ENCODE assay signal across 13 cellular contexts in the genomic region with DNA sequence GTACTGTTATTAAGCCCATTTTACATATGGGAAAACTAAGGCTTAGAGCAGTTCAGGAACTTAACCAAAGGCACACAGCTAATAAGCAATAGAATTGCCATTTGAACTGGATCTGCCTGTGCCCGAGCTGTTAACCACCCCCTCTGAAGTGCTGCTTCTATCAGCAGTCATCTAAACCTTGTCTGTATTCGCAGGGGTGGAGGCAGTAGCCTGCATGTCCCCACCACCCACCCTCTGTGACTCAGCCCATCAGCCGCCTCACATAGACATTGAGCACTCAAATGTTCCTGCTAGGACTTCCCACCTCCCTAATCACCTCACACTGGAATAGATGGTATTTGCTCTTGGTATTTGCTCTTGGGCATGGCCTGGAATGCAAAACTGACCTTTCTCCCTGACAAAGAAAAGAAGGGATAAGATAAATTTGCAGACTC. TPM values are rescaled to one million over a fixed set of nuclear protein-coding genes. Genes with fewer than 3 reads are reported as not detected.
DNase-seq lines count a peak whose midpoint lies in the region; ATAC-seq, FAIRE-seq and TF ChIP-seq lines count a peak whose summit lies in the region.
"Had no signal": no experiment of that assay in that cellular context is flagged by ENCODE, and none has a peak within 500 bp of the region (broad histone marks: within the 10 kb centered on the region; RNA-seq: fewer than 3 reads in every experiment).

No MANE protein-coding gene starts in this region.

- peaks cover 2% of the 10 kb centered on the region for H3K9me1 ChIP-seq in keratinocyte (ENCODE audit: control insufficient read depth, extremely low read depth, insufficient read depth, low read length)

- no peaks in the 10 kb centered on the region for H3K9me3 ChIP-seq in breast epithelium
- no peaks in the 10 kb centered on the region for H3K9me3 ChIP-seq in keratinocyte (ENCODE audit: control insufficient read depth, low read depth, low read length)
- no peaks in the 10 kb centered on the region for H3K9me3 ChIP-seq in transverse colon
- H3K9me3 ChIP-seq: ascending aorta had no signal

- H3K36me3 Mint-ChIP-seq in MCF 10A (ENCODE audit: insufficient read depth, unreplicated experiment) (no peaks in the 10 kb centered on the region), type B pancreatic cell (peaks cover 13% of the 10 kb centered on the region)
- H3K36me3 Mint-ChIP-seq: naive thymus-derived CD8-positive, alpha-beta T cell had no signal

- H3K9me3 Mint-ChIP-seq in MCF 10A (ENCODE audit: unreplicated experiment) (no peaks in the 10 kb centered on the region), type B pancreatic cell (no peaks in the 10 kb centered on the region)
- H3K9me3 Mint-ChIP-seq: naive thymus-derived CD8-positive, alpha-beta T cell had no signal

- H3K4me3 ChIP-seq in breast epithelium: no peak overlapping the region
- H3K4me3 ChIP-seq in brain microvascular endothelial cell (ENCODE audit: low read depth, low read length): no peak overlapping the region
- H3K4me3 ChIP-seq in keratinocyte (ENCODE audit: control insufficient read depth in 2 of 3, extremely low read depth in 1 of 3, insufficient read depth in 2 of 3, low read depth in 1 of 3, low read length in 3 of 3): peak overlapping the region in 1 of 3 experiments; percentile 8
- no peak overlapping the region for H3K4me3 ChIP-seq in transverse colon
- H3K4me3 ChIP-seq: ascending aorta had no signal

- peak overlapping the region; percentile 7 for H3K4me2 ChIP-seq in keratinocyte (ENCODE audit: control insufficient read depth, extremely low read depth, insufficient read depth, low read depth, low read length)

- peak; percentile 56 for FAIRE-seq in keratinocyte (lab: Jason Lieb, UNC)
- FAIRE-seq: GM12892 had no signal

- intact Hi-C loops in MCF 10A (cut with micrococcal nuclease) (no loop called here), breast epithelium (cut with DNase I; ENCODE audit: low total_unique reads) (no loop called here), transverse colon (cut with DNase I; ENCODE audit: low total_unique reads) (no loop called here)

- no TSS peak for BruUV-seq in MCF 10A (replicated peaks; lab: Mats Ljungman, UMichigan)

- TF ChIP-seq CTCF in MCF 10A (IDR thresholded peaks at IDR 0.05; ENCODE audit: unreplicated experiment): no peak
- no peak for TF ChIP-seq CTCF in breast epithelium (IDR thresholded peaks at IDR 0.05)
- TF ChIP-seq CTCF in brain microvascular endothelial cell (IDR thresholded peaks at IDR 0.05; ENCODE audit: low read depth, low read length, missing control alignments): no peak
- no peak for TF ChIP-seq CTCF in keratinocyte (optimal IDR thresholded peaks at IDR 0.05 in 1 of 3, IDR thresholded peaks at IDR 0.05 in 1 of 3, conservative IDR thresholded peaks at IDR 0.05 in 1 of 3; ENCODE audit: extremely low read depth in 1 of 3, insufficient read depth in 2 of 3, low read length in 3 of 3)
- TF ChIP-seq CTCF in type B pancreatic cell (conservative IDR thresholded peaks at IDR 0.05): no peak
- TF ChIP-seq CTCF in transverse colon (IDR thresholded peaks at IDR 0.05): no peak

- peaks cover 53% of the 10 kb centered on the region for H3K79me2 ChIP-seq in keratinocyte (ENCODE audit: control insufficient read depth, insufficient read depth, low read length)

- H3K4me1 ChIP-seq in breast epithelium (peaks cover 0 to 6% of the 10 kb centered on the region in 2 donors), keratinocyte (ENCODE audit: control insufficient read depth, extremely low read depth, insufficient read depth, low read length) (peaks cover 84% of the 10 kb centered on the region), transverse colon (peaks cover 3 to 6% (median 4%) of the 10 kb centered on the region in 4 donors)

- no peaks in the 10 kb centered on the region for H3K36me3 ChIP-seq in breast epithelium
- H3K36me3 ChIP-seq in brain microvascular endothelial cell (replicated peaks): peaks cover 2% of the 10 kb centered on the region
- H3K36me3 ChIP-seq in keratinocyte (ENCODE audit: control insufficient read depth in 2 of 2, extremely low read depth in 1 of 2, insufficient read depth in 2 of 2, low read length in 2 of 2): peaks cover 5 to 46% of the 10 kb centered on the region in 2 experiments
- H3K36me3 ChIP-seq in transverse colon: no peaks in the 10 kb centered on the region
- H3K36me3 ChIP-seq: WERI-Rb-1 had no signal

- H3K27ac ChIP-seq in breast epithelium: no peak overlapping the region
- H3K27ac ChIP-seq in brain microvascular endothelial cell: no peak overlapping the region
- peak overlapping the region; percentile 29 for H3K27ac ChIP-seq in keratinocyte (ENCODE audit: control insufficient read depth, insufficient read depth, low read length)
- H3K27ac ChIP-seq in transverse colon: no peak overlapping the region
- H3K27ac ChIP-seq: WERI-Rb-1 had no signal

- CTCF ChIA-PET in MCF 10A (lab: Yijun Ruan, JAX): no interaction called here

- TF ChIP-seq EP300 in transverse colon (IDR thresholded peaks at IDR 0.05; ENCODE audit: low read depth): no peak

- no peaks in the 10 kb centered on the region for H3K27me3 ChIP-seq in breast epithelium
- H3K27me3 ChIP-seq in brain microvascular endothelial cell (replicated peaks): no peaks in the 10 kb centered on the region
- H3K27me3 ChIP-seq in keratinocyte (ENCODE audit: control insufficient read depth, extremely low read depth, insufficient read depth, low read length): no peaks in the 10 kb centered on the region
- H3K27me3 ChIP-seq in transverse colon: no peaks in the 10 kb centered on the region
- H3K27me3 ChIP-seq: ascending aorta had no signal

- 86 to 100% methylated on average over 2 to 3 of the region's 3 CpGs for WGBS in transverse colon (ENCODE audit: low coverage in 1 of 2), 2 donors

- H4K20me1 ChIP-seq in keratinocyte (ENCODE audit: control insufficient read depth, extremely low read depth, insufficient read depth, low read length): no peaks in the 10 kb centered on the region

- no peaks in the 10 kb centered on the region for H3K27me3 Mint-ChIP-seq in MCF 10A (ENCODE audit: insufficient read depth, unreplicated experiment)
- no peaks in the 10 kb centered on the region for H3K27me3 Mint-ChIP-seq in type B pancreatic cell

- H3K4me3 Mint-ChIP-seq in MCF 10A (ENCODE audit: unreplicated experiment) (peak overlapping the region; percentile 6), type B pancreatic cell (no peak overlapping the region)

- DNase-seq in MCF 10A (ENCODE audit: unreplicated experiment) (peak; percentile 38), breast epithelium (ENCODE audit: low spot score in 2 of 2) (no peak), brain microvascular endothelial cell (peak; percentile 54), keratinocyte (ENCODE audit: low read depth, low spot score) (no peak), type B pancreatic cell (ENCODE audit: extremely low spot score, unreplicated experiment) (peak; percentile 25), transverse colon (no peak), NCI-H345 treated with DMSO at 0.1 percent for 48 hours (lab: John Stamatoyannopoulos, UW; ENCODE audit: unreplicated experiment) (no peak)
- DNase-seq: naive thymus-derived CD8-positive, alpha-beta T cell; NCI-H510A treated with DMSO at 0.1 percent for 48 hours; WERI-Rb-1 had no signal

- POLR2A ChIA-PET in MCF 10A (lab: Yijun Ruan, JAX): interaction anchor here (2.7 kb wide), 1 partner anchor 13 kb away, joined by 20 read pairs; no protein-coding TSS in a partner anchor

- no peak overlapping the region for H3K9ac ChIP-seq in keratinocyte (ENCODE audit: control insufficient read depth, extremely low read depth, insufficient read depth, low read length)

- in situ Hi-C loops in brain microvascular endothelial cell (cut with HindIII; ENCODE audit: low pct_ligation_motif_present, low sequenced_read_pairs): no loop called here
- in situ Hi-C loops in transverse colon (cut with MboI; ENCODE audit: low pct_ligation_motif_present in 1 of 4, low pct_unique_long_range_greater_than_20kb in 1 of 4, low sequenced_read_pairs in 3 of 4): no loop called here

- peak overlapping the region; percentile 53 for H3K27ac Mint-ChIP-seq in MCF 10A (ENCODE audit: low read depth, unreplicated experiment)
- no peak overlapping the region for H3K27ac Mint-ChIP-seq in type B pancreatic cell

- no peak overlapping the region for H2AFZ ChIP-seq in keratinocyte (ENCODE audit: control insufficient read depth, low read length)

- ATAC-seq in GM21515 (IDR thresholded peaks at IDR 0.05; ENCODE audit: unreplicated experiment): no peak

- TF ChIP-seq POLR2A in breast epithelium (IDR thresholded peaks at IDR 0.05) (no peak), transverse colon (IDR thresholded peaks at IDR 0.05) (no peak)

- dilution Hi-C loops in keratinocyte (cut with MboI; ENCODE audit: extremely low pct_ligation_motif_present, low sequenced_read_pairs): no loop called here

- peaks cover 48% of the 10 kb centered on the region for H3K4me1 Mint-ChIP-seq in MCF 10A (ENCODE audit: insufficient read depth, unreplicated experiment)
- peaks cover 45% of the 10 kb centered on the region for H3K4me1 Mint-ChIP-seq in type B pancreatic cell (ENCODE audit: unreplicated experiment)

RNA-seq across cellular contexts. Expression of gene DKK3, which starts 16.2 kb away (rescaled TPM):
- total RNA-seq in MCF 10A (2022): 0.25 and 0.33 TPM in 2 replicates
- total RNA-seq in breast epithelium: 10 to 100 TPM; 18.2 to 88.5 (median 87.1) TPM
- polyA plus RNA-seq in keratinocyte: 712 to 984 TPM (median 777 TPM) in 3 replicates
- 449 TPM for polyA plus RNA-seq in keratinocyte (2011; ENCODE audit: low read depth)
- polyA plus RNA-seq in keratinocyte (2011; cell fraction: cytosol; rRNA removed): 673 and 675 TPM in 2 replicates
- polyA plus RNA-seq in keratinocyte (2011; cell fraction: nucleus; rRNA removed): 1,006 and 1,193 TPM in 2 replicates
- 451 and 482 TPM in 2 replicates for polyA plus RNA-seq in keratinocyte (2012; ENCODE audit: low replicate concordance)
- 466 to 661 TPM (median 564 TPM) in 3 replicates for polyA minus RNA-seq in keratinocyte
- polyA minus RNA-seq in keratinocyte (2011; cell fraction: cytosol; rRNA and poly(A)+ RNA removed): 657 TPM
- polyA minus RNA-seq in keratinocyte (2011; cell fraction: nucleus; rRNA and poly(A)+ RNA removed): 427 and 766 TPM in 2 replicates
- total RNA-seq in type B pancreatic cell (ENCODE audit: low replicate concordance): 9.9 and 36.3 TPM in 2 replicates
- 100 to 1,000 TPM in 1 of 4 donors, 10 to 100 TPM in 3; 27.2 to 181 (median 40.1) TPM for total RNA-seq in transverse colon

Comparison
In these comparisons a context has a peak if more than half of its experiments do, and no peak if none do; other contexts are left out.
1. DNase-seq: peak in MCF 10A (single experiment), brain microvascular endothelial cell (single experiment) and type B pancreatic cell (single experiment); none in breast epithelium (0 of 2), keratinocyte (single experiment), transverse colon (single experiment) and NCI-H345 treated with DMSO at 0.1 percent for 48 hours (single experiment).